Comparison of ENCODE assay signal across 8 cellular contexts in genomic region chr7:113015038-113015645, GRCh38.
DNase-seq lines count a peak whose midpoint lies in the region; ATAC-seq and TF ChIP-seq lines count a peak whose summit lies in the region.

No MANE protein-coding gene starts in this region.

- peak; percentile 34 for TF ChIP-seq CTCF in kidney epithelial cell (IDR thresholded peaks at IDR 0.05; ENCODE audit: insufficient read depth, low read length, poor library complexity, severe bottlenecking)

- H3K4me3 ChIP-seq in adipocyte (ENCODE audit: low read length): no peak overlapping the region
- H3K4me3 ChIP-seq in kidney epithelial cell (ENCODE audit: low read depth, low read length): no peak overlapping the region

- H3K4me1 ChIP-seq in adipocyte (ENCODE audit: control insufficient read depth, insufficient read depth, low read length): no peaks in the 10 kb centered on the region

- H3K36me3 ChIP-seq in adipocyte (ENCODE audit: control insufficient read depth, insufficient read depth, low read length, severe bottlenecking) (no peaks in the 10 kb centered on the region), kidney epithelial cell (ENCODE audit: control insufficient read depth, insufficient read depth, low read length) (no peaks in the 10 kb centered on the region)

- H3K9ac ChIP-seq in adipocyte (ENCODE audit: low read length): no peak overlapping the region

- no peaks in the 10 kb centered on the region for H3K27me3 ChIP-seq in adipocyte (replicated peaks; ENCODE audit: control insufficient read depth, insufficient read depth, low read length)
- H3K27me3 ChIP-seq in kidney epithelial cell (ENCODE audit: control insufficient read depth, insufficient read depth, low read length): no peaks in the 10 kb centered on the region

- ATAC-seq in HG03139 (IDR thresholded peaks at IDR 0.05; ENCODE audit: unreplicated experiment): no peak

- peak; percentile 16 to 23 for DNase-seq in AML-193 (lab: John Stamatoyannopoulos, UW)
- peak; percentile 54 for DNase-seq in HT-29 (ENCODE audit: low spot score)
- peak; percentile 81 for DNase-seq in adipocyte (ENCODE audit: low read depth)
- DNase-seq in kidney epithelial cell (ENCODE audit: low read depth): no peak
- DNase-seq in NCI-H526 treated with DMSO at 0.1 percent for 48 hours (lab: John Stamatoyannopoulos, UW): no peak
- no peak for DNase-seq in NOMO-1 (lab: John Stamatoyannopoulos, UW; ENCODE audit: unreplicated experiment in 2 of 2)
- DNase-seq in activated CD4-positive, alpha-beta T cell treated with anti-CD3 and anti-CD28 coated beads for 4 hours: no peak

- peaks cover 7% of the 10 kb centered on the region for H3K9me3 ChIP-seq in adipocyte (ENCODE audit: control insufficient read depth, low read length)

Comparison
In these comparisons a context has a peak if more than half of its experiments do, and no peak if none do; other contexts are left out.
1. DNase-seq: peak in AML-193 (2 of 2), HT-29 (single experiment) and adipocyte (single experiment); none in kidney epithelial cell (single experiment), NCI-H526 treated with DMSO at 0.1 percent for 48 hours (single experiment), NOMO-1 (0 of 2) and activated CD4-positive, alpha-beta T cell treated with anti-CD3 and anti-CD28 coated beads for 4 hours (0 of 2).